ENCODE assay signal across 27 cellular contexts in the genomic region with DNA sequence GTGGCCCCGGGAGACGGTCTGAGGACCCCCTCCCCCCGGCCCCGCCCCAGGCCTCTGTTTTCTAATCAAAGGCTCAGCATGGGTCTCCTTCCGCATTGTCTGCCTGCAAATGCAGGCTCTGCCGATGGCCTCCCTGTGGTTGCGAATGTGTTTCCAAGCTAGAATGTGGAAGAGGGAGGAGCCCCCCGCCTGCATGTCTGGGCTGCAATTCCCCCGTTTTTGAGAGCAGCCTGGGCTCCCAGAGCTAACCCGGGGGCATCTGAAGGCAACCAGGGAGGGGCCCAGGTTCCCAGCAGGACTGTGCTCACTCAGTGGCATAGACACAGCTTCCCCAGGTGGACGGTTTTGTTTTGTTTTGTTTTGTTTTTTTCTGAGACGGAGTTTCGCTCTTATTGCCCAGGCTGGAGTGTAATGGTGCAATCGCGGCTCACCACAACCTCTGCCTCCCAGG.
A peak's percentile ranks its signal among the peaks of the same experiment; 100 is the strongest.
DNase-seq lines count a peak whose midpoint lies in the region; ATAC-seq and TF ChIP-seq lines count a peak whose summit lies in the region.
"Had no signal": no experiment of that assay in that cellular context is flagged by ENCODE, and none has a peak within 500 bp of the region (broad histone marks: within the 10 kb centered on the region; RNA-seq: fewer than 3 reads in every experiment).

No MANE protein-coding gene starts in this region.

- DNase-seq in NCI-H187 (lab: John Stamatoyannopoulos, UW) (peak; percentile 12 to 46), NCI-H187 treated with DMSO at 0.1 percent for 48 hours (lab: John Stamatoyannopoulos, UW) (no peak), WTC11 (ENCODE audit: low spot score) (peak; percentile 80), iPS-NIHi11 (ENCODE audit: low spot score) (peak; percentile 83), posterior vena cava (ENCODE audit: low spot score) (peak; percentile 52), AG20443 (ENCODE audit: low spot score) (no peak), NCI-H510A treated with DMSO at 0.1 percent for 48 hours (lab: John Stamatoyannopoulos, UW) (no peak)
- no peak for DNase-seq in stimulated activated effector memory CD8-positive, alpha-beta T cell treated with anti-CD3 and anti-CD28 coated beads, Interleukin-12 subunit alpha, Interleukin-12 subunit beta, amount 100 ng/mL, for 72 hours (ENCODE audit: low spot score in 2 of 2)
- DNase-seq: activated CD4-positive, alpha-beta T cell treated with anti-CD3 and anti-CD28 coated beads for 36 hours; activated CD8-positive, alpha-beta memory T cell treated with anti-CD3 and anti-CD28 coated beads for 24 hours; activated effector memory CD4-positive, alpha-beta T cell treated with Interleukin-2 at 50 U/mL for 16 hours; AML-193; CD8-positive, alpha-beta T cell; KG1; lower lobe of right lung; mucosa of descending colon; NCI-H1436; NCI-H2171 treated with DMSO at 0.1 percent for 48 hours; NCI-H526; stimulated activated CD4-positive, alpha-beta T cell treated with anti-CD3 and anti-CD28 coated beads, Interleukin-1b, Interleukin-23, amount 100 ng/mL, for 48 hours; stimulated activated CD8-positive, alpha-beta memory T cell treated with anti-CD3 and anti-CD28 coated beads, Interleukin-4, amount 100 ng/mL, for 48 hours; stomach; tibial artery had no signal

- peak overlapping the region; percentile 98 for H3K27ac Mint-ChIP-seq in WTC11
- H3K27ac Mint-ChIP-seq in stimulated activated effector memory CD8-positive, alpha-beta T cell treated with anti-CD3 and anti-CD28 coated beads, Interleukin-12 subunit alpha, Interleukin-12 subunit beta, amount 100 ng/mL, for 72 hours = no peak overlapping the region
- H3K27ac Mint-ChIP-seq: activated CD4-positive, alpha-beta T cell treated with anti-CD3 and anti-CD28 coated beads for 36 hours; activated naive CD8-positive, alpha-beta T cell; CD8-positive, alpha-beta T cell; natural killer cell treated with Interleukin-12 subunit alpha and Interleukin-12 subunit beta and Interleukin-15 and Interleukin-18, amount 100 ng/mL, for 72 hours; T-helper 1 cell treated with Interleukin-12 subunit alpha and Interleukin-12 subunit beta and Interleukin-4 antibody, amounts not matched to agents 30 μg/mL and 1 μg/mL, for 36 hours had no signal

- H3K9me3 Mint-ChIP-seq in WTC11 = peaks cover 18% of the 10 kb centered on the region
- H3K9me3 Mint-ChIP-seq in stimulated activated effector memory CD8-positive, alpha-beta T cell treated with anti-CD3 and anti-CD28 coated beads, Interleukin-12 subunit alpha, Interleukin-12 subunit beta, amount 100 ng/mL, for 72 hours = peaks cover 8% of the 10 kb centered on the region
- H3K9me3 Mint-ChIP-seq: natural killer cell treated with Interleukin-12 subunit alpha and Interleukin-12 subunit beta and Interleukin-15 and Interleukin-18, amount 100 ng/mL, for 72 hours; T-helper 1 cell treated with Interleukin-12 subunit alpha and Interleukin-12 subunit beta and Interleukin-4 antibody, amounts not matched to agents 30 μg/mL and 1 μg/mL, for 36 hours had no signal

- intact Hi-C loops in posterior vena cava (cut with DNase I) = no loop called here

- ATAC-seq in WTC11 = peak; percentile 87
- ATAC-seq in stimulated activated effector memory CD8-positive, alpha-beta T cell treated with anti-CD3 and anti-CD28 coated beads, Interleukin-12 subunit alpha, Interleukin-12 subunit beta, amount 100 ng/mL, for 72 hours = no peak
- ATAC-seq: activated CD4-positive, alpha-beta T cell treated with anti-CD3 and anti-CD28 coated beads for 36 hours; CD8-positive, alpha-beta T cell; gastroesophageal sphincter; lower lobe of right lung; mucosa of descending colon; natural killer cell treated with Interleukin-12 subunit alpha and Interleukin-12 subunit beta and Interleukin-15 and Interleukin-18, amount 100 ng/mL, for 72 hours had no signal

- CTCF ChIA-PET in WTC11 (lab: Charles Lee) = interaction anchor here (1.0 to 1.2 kb wide), 5 partner anchors 12 to 223 kb away, joined by 3 to 8 read pairs (median 4); no protein-coding TSS in a partner anchor

- peaks cover 9% of the 10 kb centered on the region for H3K36me3 Mint-ChIP-seq in WTC11
- H3K36me3 Mint-ChIP-seq in stimulated activated effector memory CD8-positive, alpha-beta T cell treated with anti-CD3 and anti-CD28 coated beads, Interleukin-12 subunit alpha, Interleukin-12 subunit beta, amount 100 ng/mL, for 72 hours = no peaks in the 10 kb centered on the region
- H3K36me3 Mint-ChIP-seq: activated naive CD8-positive, alpha-beta T cell; CD8-positive, alpha-beta T cell; natural killer cell treated with Interleukin-12 subunit alpha and Interleukin-12 subunit beta and Interleukin-15 and Interleukin-18, amount 100 ng/mL, for 72 hours had no signal

- H3K4me3 Mint-ChIP-seq in WTC11 = peak overlapping the region; percentile 45
- H3K4me3 Mint-ChIP-seq in stimulated activated effector memory CD8-positive, alpha-beta T cell treated with anti-CD3 and anti-CD28 coated beads, Interleukin-12 subunit alpha, Interleukin-12 subunit beta, amount 100 ng/mL, for 72 hours = no peak overlapping the region
- H3K4me3 Mint-ChIP-seq: activated CD4-positive, alpha-beta T cell treated with anti-CD3 and anti-CD28 coated beads for 36 hours; activated naive CD8-positive, alpha-beta T cell; CD8-positive, alpha-beta T cell; natural killer cell treated with Interleukin-12 subunit alpha and Interleukin-12 subunit beta and Interleukin-15 and Interleukin-18, amount 100 ng/mL, for 72 hours; T-helper 1 cell treated with Interleukin-12 subunit alpha and Interleukin-12 subunit beta and Interleukin-4 antibody, amounts not matched to agents 30 μg/mL and 1 μg/mL, for 36 hours had no signal

- POLR2A ChIA-PET in WTC11 (lab: Charles Lee) = no interaction called here

- TF ChIP-seq CTCF in WTC11 (IDR thresholded peaks at IDR 0.05) = no peak

- H3K4me1 Mint-ChIP-seq in WTC11 = peaks cover 45% of the 10 kb centered on the region
- no peaks in the 10 kb centered on the region for H3K4me1 Mint-ChIP-seq in stimulated activated effector memory CD8-positive, alpha-beta T cell treated with anti-CD3 and anti-CD28 coated beads, Interleukin-12 subunit alpha, Interleukin-12 subunit beta, amount 100 ng/mL, for 72 hours
- H3K4me1 Mint-ChIP-seq: activated CD4-positive, alpha-beta T cell treated with anti-CD3 and anti-CD28 coated beads for 36 hours had no signal

- H3K27me3 Mint-ChIP-seq in WTC11 (ENCODE audit: low read depth) = peaks cover 26% of the 10 kb centered on the region

TF ChIP-seq in WTC11, 78 proteins besides CTCF, POLR2A, EP300 and RAD21:
- TF ChIP-seq TEAD1 (CRISPR knock-in tag; IDR thresholded peaks at IDR 0.05) (peak; percentile 57; the same call in 1 of the 2 replicates), FOXK1 (CRISPR knock-in tag; IDR thresholded peaks at IDR 0.05) (no peak), FOXP1 (CRISPR knock-in tag; IDR thresholded peaks at IDR 0.05; ENCODE audit: borderline replicate concordance) (0 out of 2 replicates have a peak, but pooled peaks have one; percentile 26), SP1 (CRISPR knock-in tag; conservative IDR thresholded peaks at IDR 0.05) (peak; percentile 49; the same call in 1 of the 2 replicates), MYBL2 (CRISPR knock-in tag; IDR thresholded peaks at IDR 0.05) (no peak), ZNF317 (CRISPR knock-in tag; IDR thresholded peaks at IDR 0.05; ENCODE audit: borderline replicate concordance, low read depth) (no peak), NFATC4 (CRISPR knock-in tag; IDR thresholded peaks at IDR 0.05) (no peak), SMAD3 (CRISPR knock-in tag; IDR thresholded peaks at IDR 0.05; ENCODE audit: borderline replicate concordance) (no peak)
- TF ChIP-seq, protein P1, sequence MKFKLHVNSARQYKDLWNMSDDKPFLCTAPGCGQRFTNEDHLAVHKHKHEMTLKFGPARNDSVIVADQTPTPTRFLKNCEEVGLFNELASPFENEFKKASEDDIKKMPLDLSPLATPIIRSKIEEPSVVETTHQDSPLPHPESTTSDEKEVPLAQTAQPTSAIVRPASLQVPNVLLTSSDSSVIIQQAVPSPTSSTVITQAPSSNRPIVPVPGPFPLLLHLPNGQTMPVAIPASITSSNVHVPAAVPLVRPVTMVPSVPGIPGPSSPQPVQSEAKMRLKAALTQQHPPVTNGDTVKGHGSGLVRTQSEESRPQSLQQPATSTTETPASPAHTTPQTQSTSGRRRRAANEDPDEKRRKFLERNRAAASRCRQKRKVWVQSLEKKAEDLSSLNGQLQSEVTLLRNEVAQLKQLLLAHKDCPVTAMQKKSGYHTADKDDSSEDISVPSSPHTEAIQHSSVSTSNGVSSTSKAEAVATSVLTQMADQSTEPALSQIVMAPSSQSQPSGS (CRISPR knock-in tag; IDR thresholded peaks at IDR 0.05; ENCODE audit: borderline replicate concordance, low read depth) = no peak
- TF ChIP-seq, protein P2, sequence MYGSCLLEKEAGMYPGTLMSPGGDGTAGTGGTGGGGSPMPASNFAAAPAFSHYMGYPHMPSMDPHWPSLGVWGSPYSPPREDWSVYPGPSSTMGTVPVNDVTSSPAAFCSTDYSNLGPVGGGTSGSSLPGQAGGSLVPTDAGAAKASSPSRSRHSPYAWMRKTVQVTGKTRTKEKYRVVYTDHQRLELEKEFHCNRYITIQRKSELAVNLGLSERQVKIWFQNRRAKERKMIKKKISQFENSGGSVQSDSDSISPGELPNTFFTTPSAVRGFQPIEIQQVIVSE (CRISPR knock-in tag; IDR thresholded peaks at IDR 0.05; ENCODE audit: borderline replicate concordance) = no peak
- TF ChIP-seq, protein P3, sequence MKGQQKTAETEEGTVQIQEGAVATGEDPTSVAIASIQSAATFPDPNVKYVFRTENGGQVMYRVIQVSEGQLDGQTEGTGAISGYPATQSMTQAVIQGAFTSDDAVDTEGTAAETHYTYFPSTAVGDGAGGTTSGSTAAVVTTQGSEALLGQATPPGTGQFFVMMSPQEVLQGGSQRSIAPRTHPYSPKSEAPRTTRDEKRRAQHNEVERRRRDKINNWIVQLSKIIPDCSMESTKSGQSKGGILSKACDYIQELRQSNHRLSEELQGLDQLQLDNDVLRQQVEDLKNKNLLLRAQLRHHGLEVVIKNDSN (CRISPR knock-in tag; IDR thresholded peaks at IDR 0.05) = 0 out of 2 replicates have a peak, but pooled peaks have one; percentile 17

Comparison
In these comparisons a context has a peak if more than half of its experiments do, and no peak if none do; other contexts are left out.
1. DNase-seq: peak in NCI-H187 (2 of 2), WTC11 (single experiment), iPS-NIHi11 (single experiment) and posterior vena cava (single experiment); none in NCI-H187 treated with DMSO at 0.1 percent for 48 hours (single experiment), AG20443 (single experiment), stimulated activated effector memory CD8-positive, alpha-beta T cell treated with anti-CD3 and anti-CD28 coated beads, Interleukin-12 subunit alpha, Interleukin-12 subunit beta, amount 100 ng/mL, for 72 hours (0 of 2) and NCI-H510A treated with DMSO at 0.1 percent for 48 hours (single experiment).